ENCODE assay signal across 1 cellular context in genomic region chr2:102096103-102096502, GRCh38.
TF ChIP-seq lines count a peak whose summit lies in the region.

No MANE protein-coding gene starts in this region.

TF ChIP-seq in IMR-90, 13 proteins besides CTCF, POLR2A, EP300 and RAD21 (continued from another document):
- TF ChIP-seq MXI1 (IDR thresholded peaks at IDR 0.05; ENCODE audit: borderline replicate concordance, low read depth, low read length): no peak
TF ChIP-seq in IMR-90: peak in this region for 0.
